ENCODE assay signal across 11 cellular contexts in genomic region chr7:10128748-10129147, GRCh38.
A peak's percentile ranks its signal among the peaks of the same experiment; 100 is the strongest.
DNase-seq lines count a peak whose midpoint lies in the region; ATAC-seq, FAIRE-seq and TF ChIP-seq lines count a peak whose summit lies in the region.
"Had no signal": no experiment of that assay in that cellular context is flagged by ENCODE, and none has a peak within 500 bp of the region (broad histone marks: within the 10 kb centered on the region; RNA-seq: fewer than 3 reads in every experiment).

No MANE protein-coding gene starts in this region.

- H4K20me1 ChIP-seq in PC-3 (ENCODE audit: low read length) = no peaks in the 10 kb centered on the region

- H3F3A ChIP-seq in PC-3 (ENCODE audit: low read length, unreplicated experiment) = no peaks in the 10 kb centered on the region

- no peaks in the 10 kb centered on the region for H3K4me1 ChIP-seq in breast epithelium
- no peaks in the 10 kb centered on the region for H3K4me1 ChIP-seq in PC-3 (ENCODE audit: insufficient read depth, low read length)

- no peak overlapping the region for H3K9ac ChIP-seq in PC-3 (ENCODE audit: low read length)

- H3K36me3 Mint-ChIP-seq in MCF 10A (ENCODE audit: insufficient read depth, unreplicated experiment) = no peaks in the 10 kb centered on the region

- no peaks in the 10 kb centered on the region for H3K79me2 ChIP-seq in PC-3 (ENCODE audit: low read length)

- no peak overlapping the region for H3K27ac Mint-ChIP-seq in MCF 10A (ENCODE audit: low read depth, unreplicated experiment)
- H3K27ac Mint-ChIP-seq: activated B cell treated with CpG ODN at 0.5 μM for 24 hours had no signal

- TF ChIP-seq CTCF in MCF 10A (IDR thresholded peaks at IDR 0.05; ENCODE audit: unreplicated experiment) (peak; percentile 26), breast epithelium (IDR thresholded peaks at IDR 0.05) (no peak), PC-3 (conservative IDR thresholded peaks at IDR 0.05; ENCODE audit: low read depth, low read length) (peak; percentile 48; the same call in 1 of the 2 replicates)

- CTCF ChIA-PET in MCF 10A (lab: Yijun Ruan, JAX) (no interaction called here), PC-3 (lab: Charles Lee) (interaction anchor here (0.6 kb wide), 2 partner anchors 471 to 524 kb away, joined by 3 to 4 read pairs; no protein-coding TSS in a partner anchor)

- no peaks in the 10 kb centered on the region for H3K36me3 ChIP-seq in breast epithelium
- H3K36me3 ChIP-seq in PC-3 (ENCODE audit: low read depth, low read length) = no peaks in the 10 kb centered on the region

- H3K4me3 ChIP-seq in breast epithelium = no peak overlapping the region
- H3K4me3 ChIP-seq in PC-3 (ENCODE audit: low read length) = no peak overlapping the region

- BruUV-seq in MCF 10A (replicated peaks; lab: Mats Ljungman, UMichigan) (no TSS peak), PC-3 (replicated peaks; lab: Mats Ljungman, UMichigan) (no TSS peak)

- no peaks in the 10 kb centered on the region for H3K9me2 ChIP-seq in PC-3 (replicated peaks; ENCODE audit: low read length)

- intact Hi-C loops in MCF 10A (cut with micrococcal nuclease) (no loop called here), breast epithelium (cut with DNase I; ENCODE audit: low total_unique reads) (no loop called here), PC-3 (cut with micrococcal nuclease) (loop anchor here (1.0 to 10.0 kb wide), 9 partner anchors 106 to 1710 kb away; no protein-coding TSS in a partner anchor), left cardiac atrium (cut with DNase I) (no loop called here)

- ATAC-seq in PC-3 (peak; percentile 49; the same call in 1 of the 2 replicates), left cardiac atrium (no peak)

- no peak overlapping the region for H2AFZ ChIP-seq in PC-3 (ENCODE audit: low read length)

- POLR2A ChIA-PET in MCF 10A (lab: Yijun Ruan, JAX) = no interaction called here
- POLR2A ChIA-PET in PC-3 (lab: Charles Lee; ENCODE audit: unreplicated experiment) = no interaction called here

- FAIRE-seq in frontal cortex (lab: Jason Lieb, UNC) = peak; percentile 88

- H3K4me2 ChIP-seq in PC-3 (ENCODE audit: low read length) = no peak overlapping the region

- H3K27ac ChIP-seq in breast epithelium (no peak overlapping the region), PC-3 (ENCODE audit: low read length) (no peak overlapping the region)

- TF ChIP-seq POLR2A in breast epithelium (IDR thresholded peaks at IDR 0.05) = no peak

- H3K27me3 Mint-ChIP-seq in MCF 10A (ENCODE audit: insufficient read depth, unreplicated experiment) = peaks cover 58% of the 10 kb centered on the region
- H3K27me3 Mint-ChIP-seq: activated B cell treated with CpG ODN at 0.5 μM for 24 hours had no signal

- H3K4me3 Mint-ChIP-seq in MCF 10A (ENCODE audit: unreplicated experiment) = no peak overlapping the region
- H3K4me3 Mint-ChIP-seq: activated B cell treated with CpG ODN at 0.5 μM for 24 hours had no signal

- no peaks in the 10 kb centered on the region for H3K4me1 Mint-ChIP-seq in MCF 10A (ENCODE audit: insufficient read depth, unreplicated experiment)
- H3K4me1 Mint-ChIP-seq: activated B cell treated with CpG ODN at 0.5 μM for 24 hours had no signal

- H3K9me3 ChIP-seq in breast epithelium = no peaks in the 10 kb centered on the region
- no peaks in the 10 kb centered on the region for H3K9me3 ChIP-seq in PC-3 (ENCODE audit: low read length)

- DNase-seq in MCF 10A (ENCODE audit: unreplicated experiment) (no peak), breast epithelium (ENCODE audit: low spot score in 2 of 2) (no peak), PC-3 (peak; percentile 14), frontal cortex (ENCODE audit: low spot score in 2 of 2) (no peak), superior temporal gyrus (ENCODE audit: extremely low spot score) (peak; percentile 85), CD1c-positive myeloid dendritic cell (ENCODE audit: extremely low spot score) (no peak), left cardiac atrium (no peak)
- DNase-seq in stimulated activated CD8-positive, alpha-beta memory T cell treated with anti-CD3 and anti-CD28 coated beads, Interleukin-4, amount 100 ng/mL, for 48 hours = no peak
- DNase-seq: activated B cell treated with CpG ODN at 0.5 μM for 24 hours, activated gamma-delta T cell, NCI-H345 had no signal

- no peaks in the 10 kb centered on the region for H3K9me3 Mint-ChIP-seq in MCF 10A (ENCODE audit: unreplicated experiment)
- H3K9me3 Mint-ChIP-seq: activated B cell treated with CpG ODN at 0.5 μM for 24 hours had no signal

- H3K27me3 ChIP-seq in breast epithelium (no peaks in the 10 kb centered on the region), PC-3 (ENCODE audit: low read length) (no peaks in the 10 kb centered on the region)

Comparison
In these comparisons a context has a peak if more than half of its experiments do, and no peak if none do; other contexts are left out.
1. CTCF ChIP-seq: peak in MCF 10A (single experiment) and PC-3 (single experiment); none in breast epithelium (0 of 3).
2. DNase-seq: peak in PC-3 (single experiment) and superior temporal gyrus (single experiment); none in MCF 10A (single experiment), breast epithelium (0 of 2), frontal cortex (0 of 2), CD1c-positive myeloid dendritic cell (single experiment), left cardiac atrium (single experiment) and stimulated activated CD8-positive, alpha-beta memory T cell treated with anti-CD3 and anti-CD28 coated beads, Interleukin-4, amount 100 ng/mL, for 48 hours (single experiment).